In genomic region chr17:57875109-57876022, GRCh38 we compare ENCODE assay signal across 8 cellular contexts. TPM values are rescaled to one million over a fixed set of nuclear protein-coding genes. Genes with fewer than 3 reads are reported as not detected.
A peak's percentile ranks its signal among the peaks of the same experiment; 100 is the strongest.
DNase-seq lines count a peak whose midpoint lies in the region; ATAC-seq and TF ChIP-seq lines count a peak whose summit lies in the region.

No MANE protein-coding gene starts in this region.

- POLR2A ChIA-PET in WTC11 (lab: Charles Lee): interaction anchor here (0.8 to 3.0 kb wide), 9 partner anchors 13 to 132 kb away, joined by 3 to 21 read pairs (median 6); partner anchors contain the start of genes CUEDC1, SRSF1 and VEZF1

- H3K27ac Mint-ChIP-seq in WTC11: peak overlapping the region; percentile 87
- H3K27ac Mint-ChIP-seq in activated naive CD8-positive, alpha-beta T cell treated with anti-CD3 and anti-CD28 coated beads for 36 hours: no peak overlapping the region

- H3K4me1 Mint-ChIP-seq in WTC11: peaks cover 80% of the 10 kb centered on the region
- peaks cover 25% of the 10 kb centered on the region for H3K4me1 Mint-ChIP-seq in activated naive CD8-positive, alpha-beta T cell treated with anti-CD3 and anti-CD28 coated beads for 36 hours

- intact Hi-C loops in Right ventricle myocardium superior (cut with DNase I): no loop called here
- intact Hi-C loops in posterior vena cava (cut with DNase I): loop anchor here (5.0 kb wide), 2 partner anchors 72 to 117 kb away; no protein-coding TSS in a partner anchor

- ATAC-seq in WTC11 (peak; percentile 63), Right ventricle myocardium superior (ENCODE audit: poor library complexity) (peak; percentile 86), GM21737 (IDR thresholded peaks at IDR 0.05; ENCODE audit: unreplicated experiment) (no peak)

- in situ Hi-C loops in KBM-7 (cut with MboI; ENCODE audit: low pct_unique_long_range_greater_than_20kb, low sequenced_read_pairs): no loop called here

- H3K27me3 Mint-ChIP-seq in WTC11 (ENCODE audit: low read depth): peaks cover 10% of the 10 kb centered on the region; the same call in 1 of the 2 replicates
- peaks cover 29% of the 10 kb centered on the region for H3K27me3 Mint-ChIP-seq in activated naive CD8-positive, alpha-beta T cell treated with anti-CD3 and anti-CD28 coated beads for 36 hours

- H3K4me3 Mint-ChIP-seq in WTC11: peak overlapping the region; percentile 46
- no peak overlapping the region for H3K4me3 Mint-ChIP-seq in activated naive CD8-positive, alpha-beta T cell treated with anti-CD3 and anti-CD28 coated beads for 36 hours

- TF ChIP-seq CTCF in WTC11 (IDR thresholded peaks at IDR 0.05): no peak

- peak; percentile 93 for DNase-seq in AG20443 (ENCODE audit: low spot score)
- peak; percentile 90 for DNase-seq in KBM-7
- DNase-seq in WTC11 (ENCODE audit: low spot score): peak; percentile 69
- DNase-seq in Right ventricle myocardium superior: peak; percentile 88
- peak; percentile 94 for DNase-seq in posterior vena cava (ENCODE audit: low spot score)
- no peak for DNase-seq in activated naive CD8-positive, alpha-beta T cell treated with anti-CD3 and anti-CD28 coated beads for 36 hours
- DNase-seq in NCI-H526 treated with DMSO at 0.1 percent for 48 hours (lab: John Stamatoyannopoulos, UW): no peak

- no peaks in the 10 kb centered on the region; the same call in 1 of the 2 replicates for H3K36me3 Mint-ChIP-seq in WTC11
- no peaks in the 10 kb centered on the region for H3K36me3 Mint-ChIP-seq in activated naive CD8-positive, alpha-beta T cell treated with anti-CD3 and anti-CD28 coated beads for 36 hours

- CTCF ChIA-PET in WTC11 (lab: Charles Lee): interaction anchor here (0.9 to 6.4 kb wide), 23 partner anchors 9 to 297 kb away, joined by 3 to 50 read pairs (median 4); partner anchors contain the start of genes CUEDC1 and VEZF1

- no peaks in the 10 kb centered on the region for H3K9me3 Mint-ChIP-seq in WTC11
- no peaks in the 10 kb centered on the region for H3K9me3 Mint-ChIP-seq in activated naive CD8-positive, alpha-beta T cell treated with anti-CD3 and anti-CD28 coated beads for 36 hours

TF ChIP-seq in WTC11, 78 proteins besides CTCF, POLR2A, EP300 and RAD21:
- TF ChIP-seq ZNF317 (CRISPR knock-in tag; IDR thresholded peaks at IDR 0.05; ENCODE audit: borderline replicate concordance, low read depth): no peak
- no peak for TF ChIP-seq NFATC4 (CRISPR knock-in tag; IDR thresholded peaks at IDR 0.05)
- no peak for TF ChIP-seq ATF2 (CRISPR knock-in tag; IDR thresholded peaks at IDR 0.05; ENCODE audit: borderline replicate concordance, low read depth)
- TF ChIP-seq ZNF423 (CRISPR knock-in tag; IDR thresholded peaks at IDR 0.05): peak; percentile 35; the same call in 1 of the 2 replicates
- no peak for TF ChIP-seq ARID4B (CRISPR knock-in tag; IDR thresholded peaks at IDR 0.05; ENCODE audit: borderline replicate concordance)
- TF ChIP-seq CREM (CRISPR knock-in tag; IDR thresholded peaks at IDR 0.05): 0 out of 2 replicates have a peak, but pooled peaks have one; percentile 10
- no peak for TF ChIP-seq FOXP4 (CRISPR knock-in tag; IDR thresholded peaks at IDR 0.05)
- no peak for TF ChIP-seq ZNF416 (CRISPR knock-in tag; IDR thresholded peaks at IDR 0.05)
- TF ChIP-seq E2F1 (CRISPR knock-in tag; IDR thresholded peaks at IDR 0.05): no peak

RNA-seq across cellular contexts. Expression of gene MRPS23, which starts 25.5 kb away (rescaled TPM):
- total RNA-seq in WTC11 (2021): 57.9 to 65.3 TPM (median 58.1 TPM) in 3 replicates
- total RNA-seq in Right ventricle myocardium superior: 89.8 TPM
- total RNA-seq in posterior vena cava: 10 to 100 TPM; 25.2 to 26.5 TPM
- total RNA-seq in activated naive CD8-positive, alpha-beta T cell treated with anti-CD3 and anti-CD28 coated beads for 36 hours: 10 to 100 TPM; 85.0 to 91.4 TPM

Comparison
In these comparisons a context has a peak if more than half of its experiments do, and no peak if none do; other contexts are left out.
1. DNase-seq: peak in AG20443 (single experiment), KBM-7 (single experiment), WTC11 (single experiment), Right ventricle myocardium superior (single experiment) and posterior vena cava (single experiment); none in activated naive CD8-positive, alpha-beta T cell treated with anti-CD3 and anti-CD28 coated beads for 36 hours (single experiment) and NCI-H526 treated with DMSO at 0.1 percent for 48 hours (single experiment).